In the genomic region with DNA sequence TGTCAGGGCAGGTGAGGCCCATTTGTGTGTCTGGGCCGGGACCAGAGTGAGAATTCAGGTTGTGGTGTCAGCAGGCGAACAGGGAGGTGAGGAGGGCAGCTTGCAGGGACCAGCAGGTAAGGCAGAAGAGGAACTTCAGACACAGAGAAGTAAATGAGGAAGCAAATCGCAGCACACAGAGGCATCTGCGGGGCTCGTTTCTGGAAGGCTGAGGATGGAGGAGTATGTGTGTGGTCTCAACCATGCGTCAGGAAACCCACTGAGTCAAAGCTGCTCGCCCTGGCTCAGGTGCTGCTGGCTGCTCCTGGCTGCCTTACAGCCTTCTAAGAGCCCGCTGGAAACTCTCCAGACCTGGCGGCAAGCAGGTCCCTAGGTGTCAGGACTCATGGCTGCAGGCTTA, we compare ENCODE assay signal across 18 cellular contexts.
"Had no signal": no experiment of that assay in that cellular context is flagged by ENCODE, and none has a peak within 500 bp of the region (broad histone marks: within the 10 kb centered on the region; RNA-seq: fewer than 3 reads in every experiment).

No MANE protein-coding gene starts in this region.

- H3K4me3 ChIP-seq: body of pancreas, left ventricle myocardium inferior, mucosa of descending colon, tibial nerve had no signal

- H3K9me3 ChIP-seq: body of pancreas, left ventricle myocardium inferior, mucosa of descending colon, tibial nerve had no signal

- H3K9me3 Mint-ChIP-seq: activated naive CD4-positive, alpha-beta T cell treated with anti-CD3 and anti-CD28 coated beads, Interleukin-2, amount 10 ng/mL, durations not matched to agents 7 days and 5 days; activated T-cell treated with anti-CD3 and anti-CD28 coated beads, Interleukin-2, amount 50 U/mL, for 24 hours; naive thymus-derived CD8-positive, alpha-beta T cell; stimulated activated effector memory CD8-positive, alpha-beta T cell treated with anti-CD3 and anti-CD28 coated beads, Interleukin-12 subunit alpha, Interleukin-12 subunit beta, amount 100 ng/mL, for 72 hours had no signal

- H3K36me3 ChIP-seq: left ventricle myocardium inferior, tibial nerve had no signal

- H3K36me3 Mint-ChIP-seq: activated naive CD4-positive, alpha-beta T cell treated with anti-CD3 and anti-CD28 coated beads, Interleukin-2, amount 10 ng/mL, durations not matched to agents 7 days and 5 days; naive thymus-derived CD8-positive, alpha-beta T cell had no signal

- H3K27ac ChIP-seq: body of pancreas, left ventricle myocardium inferior, tibial nerve, VCaP had no signal

- DNase-seq: activated CD4-positive, alpha-beta T cell treated with anti-CD3 and anti-CD28 coated beads, Interleukin-2, amount 50 U/mL, for 48 hours; activated naive CD4-positive, alpha-beta T cell treated with anti-CD3 and anti-CD28 coated beads, Interleukin-2, amount 10 ng/mL, durations not matched to agents 7 days and 5 days; activated T-cell treated with anti-CD3 and anti-CD28 coated beads, Interleukin-2, amount 50 U/mL, for 24 hours; amniotic stem cell; body of pancreas; cortex of kidney; effector CD8-positive, alpha-beta T cell; foreskin fibroblast; hypothalamus; kidney; left ventricle myocardium inferior; mucosa of descending colon; substantia nigra; T-helper 9 cell had no signal

- H3K27ac Mint-ChIP-seq: activated naive CD4-positive, alpha-beta T cell treated with anti-CD3 and anti-CD28 coated beads, Interleukin-2, amount 10 ng/mL, durations not matched to agents 7 days and 5 days; activated T-cell treated with anti-CD3 and anti-CD28 coated beads, Interleukin-2, amount 50 U/mL, for 24 hours; stimulated activated effector memory CD8-positive, alpha-beta T cell treated with anti-CD3 and anti-CD28 coated beads, Interleukin-12 subunit alpha, Interleukin-12 subunit beta, amount 100 ng/mL, for 72 hours had no signal

- H3K27me3 ChIP-seq: body of pancreas, tibial nerve had no signal

- H3K4me3 Mint-ChIP-seq: activated naive CD4-positive, alpha-beta T cell treated with anti-CD3 and anti-CD28 coated beads, Interleukin-2, amount 10 ng/mL, durations not matched to agents 7 days and 5 days; activated T-cell treated with anti-CD3 and anti-CD28 coated beads, Interleukin-2, amount 50 U/mL, for 24 hours; stimulated activated effector memory CD8-positive, alpha-beta T cell treated with anti-CD3 and anti-CD28 coated beads, Interleukin-12 subunit alpha, Interleukin-12 subunit beta, amount 100 ng/mL, for 72 hours had no signal

- ATAC-seq: body of pancreas; mucosa of descending colon; stimulated activated effector memory CD8-positive, alpha-beta T cell treated with anti-CD3 and anti-CD28 coated beads, Interleukin-12 subunit alpha, Interleukin-12 subunit beta, amount 100 ng/mL, for 72 hours had no signal
